14 cellular contexts compared by ENCODE assay signal in the genomic region with DNA sequence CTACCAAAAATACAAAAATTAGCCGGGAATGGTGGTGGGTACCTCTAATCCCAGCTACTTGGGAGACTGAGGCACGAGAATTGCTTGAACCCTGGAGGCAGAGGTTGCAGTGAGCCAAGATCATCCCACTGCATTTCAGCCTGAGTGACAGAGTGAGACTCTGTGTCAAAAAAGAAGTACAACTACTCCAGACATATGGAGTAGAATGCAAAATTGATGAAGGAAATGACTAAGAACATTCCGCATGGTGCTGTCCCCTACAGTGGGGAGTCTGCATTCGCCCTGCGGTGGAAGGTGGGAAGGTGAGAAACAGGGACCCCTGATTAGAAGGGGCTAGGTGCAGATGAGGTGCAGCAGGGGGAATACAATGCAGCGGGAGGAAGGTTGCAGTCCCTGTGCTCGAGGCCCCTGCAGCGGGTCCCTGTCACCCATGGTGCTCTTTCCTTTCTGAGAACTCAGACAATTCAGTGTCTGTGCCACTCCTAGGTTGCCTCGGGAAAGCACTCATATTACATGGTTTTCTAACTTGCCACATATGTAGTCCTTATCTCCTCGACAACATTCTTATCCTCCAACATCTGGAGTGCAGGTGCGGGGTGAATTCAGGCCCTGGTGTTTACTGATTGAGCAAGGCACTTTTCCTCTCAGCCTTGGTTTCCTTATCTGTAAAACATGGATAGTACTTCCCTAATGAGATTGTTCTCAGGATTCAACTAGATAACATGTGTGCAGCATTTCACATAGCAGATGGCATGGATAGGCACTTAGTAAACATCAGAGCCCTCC. TPM values are rescaled to one million over a fixed set of nuclear protein-coding genes. Genes with fewer than 3 reads are reported as not detected.
A peak's percentile ranks its signal among the peaks of the same experiment; 100 is the strongest.
DNase-seq lines count a peak whose midpoint lies in the region; ATAC-seq and TF ChIP-seq lines count a peak whose summit lies in the region.
"Had no signal": no experiment of that assay in that cellular context is flagged by ENCODE, and none has a peak within 500 bp of the region (broad histone marks: within the 10 kb centered on the region; RNA-seq: fewer than 3 reads in every experiment).

No MANE protein-coding gene starts in this region.

- H3K14ac ChIP-seq in IMR-90 (replicated peaks; ENCODE audit: low read depth, low read length): no peak overlapping the region

- H2AFZ ChIP-seq in IMR-90 (replicated peaks; ENCODE audit: low read length, poor library complexity) (no peak overlapping the region), PC-3 (ENCODE audit: low read length) (no peak overlapping the region)
- H2AFZ ChIP-seq: parathyroid adenoma had no signal

- H4K5ac ChIP-seq in IMR-90 (ENCODE audit: low read depth, low read length): no peak overlapping the region

- no peak for TF ChIP-seq CTCF in AG04450 (IDR thresholded peaks at IDR 0.05; ENCODE audit: low read depth, low read length)
- TF ChIP-seq CTCF in IMR-90 (conservative IDR thresholded peaks at IDR 0.05; ENCODE audit: low read depth, low read length): no peak
- no peak for TF ChIP-seq CTCF in upper lobe of left lung (IDR thresholded peaks at IDR 0.05)
- no peak for TF ChIP-seq CTCF in PC-3 (conservative IDR thresholded peaks at IDR 0.05; ENCODE audit: low read depth, low read length)

- ATAC-seq in IMR-90 (ENCODE audit: low read depth) (no peak), upper lobe of left lung (ENCODE audit: low FRiP score in 2 of 2) (no peak), PC-3 (no peak), GM21619 (IDR thresholded peaks at IDR 0.05; ENCODE audit: unreplicated experiment) (no peak)
- ATAC-seq in central memory CD8-positive, alpha-beta T cell (replicated peaks; ENCODE audit: extremely low read depth, poor library complexity, severe bottlenecking): no peak

- POLR2A ChIA-PET in AG04450 (lab: Yijun Ruan, JAX) (interaction anchor here (0.7 kb wide), 1 partner anchor 34 kb away, joined by 3 read pairs; no protein-coding TSS in a partner anchor), IMR-90 (lab: Charles Lee; ENCODE audit: unreplicated experiment) (interaction anchor here (0.6 kb wide), 1 partner anchor 21 kb away, joined by 3 read pairs; no protein-coding TSS in a partner anchor), PC-3 (lab: Charles Lee; ENCODE audit: unreplicated experiment) (interaction anchor here (0.5 kb wide), 1 partner anchor 54 kb away, joined by 8 read pairs; a partner anchor contains a TSS)

- no peaks in the 10 kb centered on the region for H3K9me3 Mint-ChIP-seq in central memory CD8-positive, alpha-beta T cell

- no peak overlapping the region for H3K56ac ChIP-seq in IMR-90 (ENCODE audit: extremely low read depth, insufficient read depth, low read length)

- peaks cover 0 to 20% of the 10 kb centered on the region in 2 experiments; a peak in 2 of 4 replicates for H3K79me1 ChIP-seq in IMR-90 (ENCODE audit: low read depth in 1 of 2, low read length in 2 of 2)

- H3K36me3 ChIP-seq in IMR-90 (ENCODE audit: control insufficient read depth, insufficient read depth, low read length) (peaks cover 3% of the 10 kb centered on the region; the same call in 1 of the 2 replicates), upper lobe of left lung (no peaks in the 10 kb centered on the region), PC-3 (ENCODE audit: low read depth, low read length) (no peaks in the 10 kb centered on the region)
- H3K36me3 ChIP-seq: suprapubic skin had no signal

- BruUV-seq in IMR-90 (replicated peaks; lab: Mats Ljungman, UMichigan): no TSS peak
- no TSS peak for BruUV-seq in PC-3 (replicated peaks; lab: Mats Ljungman, UMichigan)

- no peak overlapping the region for H3K23ac ChIP-seq in IMR-90 (ENCODE audit: low read depth, low read length)

- H3K4me1 ChIP-seq in IMR-90 (ENCODE audit: control insufficient read depth, insufficient read depth, low read length) (peaks cover 9% of the 10 kb centered on the region), upper lobe of left lung (peaks cover 23 to 45% (median 34%) of the 10 kb centered on the region in 4 donors), PC-3 (ENCODE audit: insufficient read depth, low read length) (peaks cover 52% of the 10 kb centered on the region)

- H3K9ac ChIP-seq in IMR-90 (ENCODE audit: low read depth, low read length): no peak overlapping the region
- H3K9ac ChIP-seq in PC-3 (ENCODE audit: low read length): no peak overlapping the region
- H3K9ac ChIP-seq: parathyroid adenoma had no signal

- peaks cover 35% of the 10 kb centered on the region for H3K4me1 Mint-ChIP-seq in central memory CD8-positive, alpha-beta T cell

- H3K27ac ChIP-seq in AG04450 (ENCODE audit: low read depth, low read length) (peak overlapping the region; percentile 21), IMR-90 (ENCODE audit: insufficient read depth, low read length) (no peak overlapping the region), upper lobe of left lung (no peak overlapping the region), PC-3 (ENCODE audit: low read length) (no peak overlapping the region)
- H3K27ac ChIP-seq: HL-60, parathyroid adenoma, suprapubic skin had no signal

- no peak overlapping the region for H2BK15ac ChIP-seq in IMR-90 (ENCODE audit: low read depth, low read length)

- no peak overlapping the region for H2AK5ac ChIP-seq in IMR-90 (ENCODE audit: low read depth, low read length)

- TF ChIP-seq POLR2A in IMR-90 (IDR thresholded peaks at IDR 0.05; ENCODE audit: low read depth, low read length): no peak
- TF ChIP-seq POLR2A in upper lobe of left lung (IDR thresholded peaks at IDR 0.05): no peak

- no peak for TF ChIP-seq EP300 in upper lobe of left lung (IDR thresholded peaks at IDR 0.05)

- H3F3A ChIP-seq in PC-3 (ENCODE audit: low read length, unreplicated experiment): peaks cover 8% of the 10 kb centered on the region

- no peak overlapping the region for H2BK5ac ChIP-seq in IMR-90 (ENCODE audit: low read depth, low read length, poor library complexity, severe bottlenecking)

- peak overlapping the region; percentile 1 for H3K27ac Mint-ChIP-seq in central memory CD8-positive, alpha-beta T cell (ENCODE audit: low read depth)

- H3K4me3 ChIP-seq in AG04450 (ENCODE audit: low read depth, low read length) (no peak overlapping the region), IMR-90 (ENCODE audit: insufficient read depth, low read depth, low read length) (no peak overlapping the region), upper lobe of left lung (no peak overlapping the region), PC-3 (ENCODE audit: low read length) (no peak overlapping the region)
- H3K4me3 ChIP-seq: suprapubic skin had no signal

- peaks cover 2% of the 10 kb centered on the region for H3K36me3 Mint-ChIP-seq in central memory CD8-positive, alpha-beta T cell (ENCODE audit: insufficient read depth)
- H3K36me3 Mint-ChIP-seq: activated naive CD8-positive, alpha-beta T cell had no signal

- peaks cover 13% of the 10 kb centered on the region for H3K79me2 ChIP-seq in PC-3 (ENCODE audit: low read length)

- no peak overlapping the region for H2BK120ac ChIP-seq in IMR-90 (ENCODE audit: low read depth, low read length)

- H3K9me2 ChIP-seq in PC-3 (replicated peaks; ENCODE audit: low read length): no peaks in the 10 kb centered on the region

- no peaks in the 10 kb centered on the region; the same call in 1 of the 2 replicates for H3K9me3 ChIP-seq in AG04450 (ENCODE audit: control insufficient read depth, insufficient read depth, low read length)
- H3K9me3 ChIP-seq in IMR-90 (ENCODE audit: control insufficient read depth, insufficient read depth, low read length): no peaks in the 10 kb centered on the region
- H3K9me3 ChIP-seq in upper lobe of left lung: no peaks in the 10 kb centered on the region
- H3K9me3 ChIP-seq in PC-3 (ENCODE audit: low read length): no peaks in the 10 kb centered on the region
- H3K9me3 ChIP-seq: suprapubic skin had no signal

- CTCF ChIA-PET in AG04450 (lab: Charles Lee) (interaction anchor here (0.6 to 19.6 kb wide), 6 partner anchors 8 to 371 kb away, joined by 3 to 716 read pairs (median 32); a partner anchor contains a TSS), IMR-90 (lab: Yijun Ruan, JAX) (interaction anchor here (1.0 to 10.1 kb wide), 3 partner anchors 9 to 35 kb away, joined by 3 to 128 read pairs (median 6); no protein-coding TSS in a partner anchor), PC-3 (lab: Charles Lee) (no interaction called here)

- H2BK20ac ChIP-seq in IMR-90 (ENCODE audit: low read depth, low read length): no peak overlapping the region

- no peak overlapping the region for H3K18ac ChIP-seq in IMR-90 (ENCODE audit: low read depth, low read length)

- DNase-seq in AG04450 (ENCODE audit: low read depth, low spot score): no peak
- peak; percentile 73 for DNase-seq in IMR-90
- DNase-seq in central memory CD8-positive, alpha-beta T cell (ENCODE audit: low spot score in 2 of 2): no peak
- no peak for DNase-seq in upper lobe of left lung
- DNase-seq in PC-3: no peak
- DNase-seq: activated CD4-positive, alpha-beta T cell treated with anti-CD3 and anti-CD28 coated beads, Interleukin-2, amount 50 U/mL, for 1 hour; kidney glomerular epithelial cell; NCI-H2107; stimulated activated CD4-positive, alpha-beta T cell treated with anti-CD3 and anti-CD28 coated beads, Interleukin-4, amount 100 ng/mL, for 1 hour had no signal

- dilution Hi-C loops in IMR-90 (cut with HindIII; ENCODE audit: low sequenced_read_pairs, unreplicated experiment): no loop called here

- no peak overlapping the region for H4K8ac ChIP-seq in IMR-90 (ENCODE audit: low read depth in 2 of 2, low read length in 2 of 2)

- no peak overlapping the region for H3K4ac ChIP-seq in IMR-90 (ENCODE audit: low read depth, low read length)

- in situ Hi-C loops in IMR-90 (cut with MboI; ENCODE audit: low sequenced_read_pairs): no loop called here

- no peak overlapping the region for H3K4me3 Mint-ChIP-seq in central memory CD8-positive, alpha-beta T cell
- H3K4me3 Mint-ChIP-seq: activated naive CD8-positive, alpha-beta T cell had no signal

- no peak overlapping the region for H2AK9ac ChIP-seq in IMR-90 (replicated peaks; ENCODE audit: low read depth, low read length, poor library complexity)

- intact Hi-C loops in IMR-90 (cut with micrococcal nuclease) (loop anchor here (2.0 kb wide), 1 partner anchor 159 kb away; no protein-coding TSS in a partner anchor), PC-3 (cut with micrococcal nuclease) (no loop called here)

- no peak for TF ChIP-seq RAD21 in IMR-90 (IDR thresholded peaks at IDR 0.05; ENCODE audit: low read length)

- WGBS in IMR-90 (ENCODE audit: extremely low coverage in 2 of 2, insufficient read length in 1 of 2), 2 experiments: 90% methylated on average over 3 of the region's 11 CpGs; no CpG with 5 or more reads in 1 of the 2 experiments
- 75% methylated on average over 11 of the region's 11 CpGs for WGBS in upper lobe of left lung, 2 donors

- H3K27me3 Mint-ChIP-seq in central memory CD8-positive, alpha-beta T cell: no peaks in the 10 kb centered on the region
- H3K27me3 Mint-ChIP-seq: activated naive CD8-positive, alpha-beta T cell had no signal

- no peak overlapping the region for H4K91ac ChIP-seq in IMR-90 (ENCODE audit: insufficient read depth, low read depth, low read length)

- no peak overlapping the region for H3K4me2 ChIP-seq in IMR-90 (ENCODE audit: low read depth, low read length)
- no peak overlapping the region for H3K4me2 ChIP-seq in PC-3 (ENCODE audit: low read length)

- peaks cover 3% of the 10 kb centered on the region; the same call in 1 of the 2 replicates for H4K20me1 ChIP-seq in IMR-90 (ENCODE audit: insufficient read depth, low read length)
- H4K20me1 ChIP-seq in PC-3 (ENCODE audit: low read length): no peaks in the 10 kb centered on the region

- H3K27me3 ChIP-seq in AG04450 (ENCODE audit: control insufficient read depth, insufficient read depth, low read length) (no peaks in the 10 kb centered on the region), IMR-90 (ENCODE audit: control insufficient read depth, insufficient read depth, low read length) (no peaks in the 10 kb centered on the region), upper lobe of left lung (no peaks in the 10 kb centered on the region), PC-3 (ENCODE audit: low read length) (no peaks in the 10 kb centered on the region)
- H3K27me3 ChIP-seq: suprapubic skin had no signal

- peaks cover 6% of the 10 kb centered on the region for H3K9me1 ChIP-seq in IMR-90 (ENCODE audit: insufficient read depth, low read length)

RNA-seq across cellular contexts. Expression of a gene that starts 5.2 kb away (rescaled TPM):
- polyA plus RNA-seq in AG04450 (2011; rRNA removed): 45.9 and 70.6 TPM in 2 replicates
- 8.0 and 12.0 TPM in 2 replicates for polyA minus RNA-seq in AG04450 (2011; rRNA and poly(A)+ RNA removed)
- 40.8 and 46.4 TPM in 2 replicates for total RNA-seq in IMR-90 (2012; rRNA removed)
- 133 and 152 TPM in 2 replicates for polyA plus RNA-seq in IMR-90 (2012; rRNA removed)
- 252 and 358 TPM in 2 replicates for polyA plus RNA-seq in IMR-90 (2012; cell fraction: cytosol; rRNA removed)
- polyA plus RNA-seq in IMR-90 (2012; cell fraction: nucleus; rRNA removed; ENCODE audit: low replicate concordance): 170 and 292 TPM in 2 replicates
- total RNA-seq in upper lobe of left lung: 100 to 1,000 TPM in 4 of 6 donors, 10 to 100 TPM in 2; 55.5 to 173 (median 106) TPM
- 78.5 and 81.5 TPM in 2 replicates for total RNA-seq in PC-3 (2014; rRNA removed)

RNA-seq across cellular contexts. Expression of a gene that starts 25.2 kb away (rescaled TPM):
- polyA plus RNA-seq in AG04450 (2011; rRNA removed) (11.4 and 12.4 TPM in 2 replicates), IMR-90 (2012; rRNA removed) (27.8 and 34.4 TPM in 2 replicates)
- polyA minus RNA-seq in AG04450 (2011; rRNA and poly(A)+ RNA removed): 9.3 and 15.0 TPM in 2 replicates
- total RNA-seq in IMR-90 (2012; rRNA removed) (5.0 and 5.6 TPM in 2 replicates), upper lobe of left lung (10 to 100 TPM in 2 of 6 donors, 1 to 10 TPM in 4; 3.7 to 29.5 (median 6.0) TPM), PC-3 (2014; rRNA removed) (48.3 and 63.5 TPM in 2 replicates)
- polyA plus RNA-seq in IMR-90 (2012; cell fraction: cytosol; rRNA removed): 20.6 and 36.3 TPM in 2 replicates
- 61.2 and 132 TPM in 2 replicates for polyA plus RNA-seq in IMR-90 (2012; cell fraction: nucleus; rRNA removed; ENCODE audit: low replicate concordance)

RNA-seq across cellular contexts. Expression of a gene that starts 43.6 kb away (rescaled TPM):
- polyA plus RNA-seq in AG04450 (2011; rRNA removed): 3.2 and 4.1 TPM in 2 replicates
- 2.1 and 3.3 TPM in 2 replicates for polyA minus RNA-seq in AG04450 (2011; rRNA and poly(A)+ RNA removed)
- total RNA-seq in IMR-90 (2012; rRNA removed): 1.9 and 2.0 TPM in 2 replicates
- polyA plus RNA-seq in IMR-90 (2012; rRNA removed): 10.3 and 12.6 TPM in 2 replicates
- 8.4 and 12.7 TPM in 2 replicates for polyA plus RNA-seq in IMR-90 (2012; cell fraction: cytosol; rRNA removed)
- 53.4 and 98.2 TPM in 2 replicates for polyA plus RNA-seq in IMR-90 (2012; cell fraction: nucleus; rRNA removed; ENCODE audit: low replicate concordance)
- 100 to 1,000 TPM in 1 of 6 donors, 10 to 100 TPM in 5; 20.4 to 115 (median 28.2) TPM for total RNA-seq in upper lobe of left lung
- total RNA-seq in PC-3 (2014; rRNA removed): 45.5 and 48.9 TPM in 2 replicates

RNA-seq across cellular contexts. Expression of a gene that starts 44.8 kb away (rescaled TPM):
- polyA plus RNA-seq in AG04450 (2011; rRNA removed) (16.5 and 20.0 TPM in 2 replicates), IMR-90 (2012; rRNA removed) (26.7 and 29.2 TPM in 2 replicates)
- 12.1 and 14.3 TPM in 2 replicates for polyA minus RNA-seq in AG04450 (2011; rRNA and poly(A)+ RNA removed)
- total RNA-seq in IMR-90 (2012; rRNA removed) (7.3 and 7.8 TPM in 2 replicates), upper lobe of left lung (10 to 100 TPM; 35.9 to 99.2 (median 53.8) TPM), PC-3 (2014; rRNA removed) (35.1 and 52.4 TPM in 2 replicates)
- polyA plus RNA-seq in IMR-90 (2012; cell fraction: cytosol; rRNA removed): 14.4 and 25.5 TPM in 2 replicates
- 83.1 and 197 TPM in 2 replicates for polyA plus RNA-seq in IMR-90 (2012; cell fraction: nucleus; rRNA removed; ENCODE audit: low replicate concordance)

RNA-seq across cellular contexts. Expression of a gene that starts 53.5 kb away (rescaled TPM):
- polyA plus RNA-seq in AG04450 (2011; rRNA removed): 116 and 140 TPM in 2 replicates
- polyA minus RNA-seq in AG04450 (2011; rRNA and poly(A)+ RNA removed): 107 and 146 TPM in 2 replicates
- 294 and 313 TPM in 2 replicates for total RNA-seq in IMR-90 (2012; rRNA removed)
- polyA plus RNA-seq in IMR-90 (2012; rRNA removed): 228 and 260 TPM in 2 replicates
- polyA plus RNA-seq in IMR-90 (2012; cell fraction: cytosol; rRNA removed): 268 and 304 TPM in 2 replicates
- 122 and 203 TPM in 2 replicates for polyA plus RNA-seq in IMR-90 (2012; cell fraction: nucleus; rRNA removed; ENCODE audit: low replicate concordance)
- 100 to 1,000 TPM in 3 of 6 donors, 10 to 100 TPM in 3; 83.8 to 191 (median 135) TPM for total RNA-seq in upper lobe of left lung
- total RNA-seq in PC-3 (2014; rRNA removed): 449 and 477 TPM in 2 replicates
